In genomic region chr18:70200286-70200685, GRCh38 we compare ENCODE assay signal across 25 cellular contexts.
"Had no signal": no experiment of that assay in that cellular context is flagged by ENCODE, and none has a peak within 500 bp of the region (broad histone marks: within the 10 kb centered on the region; RNA-seq: fewer than 3 reads in every experiment).

No MANE protein-coding gene starts in this region.

- H3K4me3 Mint-ChIP-seq: activated CD4-positive, alpha-beta memory T cell treated with anti-CD3 and anti-CD28 coated beads, Interleukin-2, amount 10 ng/mL, durations not matched to agents 7 days and 5 days; activated CD4-positive, alpha-beta T cell treated with anti-CD3 and anti-CD28 coated beads, Interleukin-2, amount 10 ng/mL, durations not matched to agents 7 days and 5 days; activated naive CD4-positive, alpha-beta T cell treated with anti-CD3 and anti-CD28 coated beads, Interleukin-2, amount 10 ng/mL, durations not matched to agents 7 days and 5 days; activated naive CD8-positive, alpha-beta T cell; activated T-cell treated with anti-CD3 and anti-CD28 coated beads, Interleukin-2, amount 50 U/mL, for 24 hours; activated T-cell treated with anti-CD3 and anti-CD28 coated beads, Interleukin-2, amount 50 U/mL, for 72 hours; WTC11 had no signal

- DNase-seq: activated CD4-positive, alpha-beta memory T cell treated with anti-CD3 and anti-CD28 coated beads, Interleukin-2, amount 10 ng/mL, durations not matched to agents 7 days and 5 days; activated CD4-positive, alpha-beta T cell treated with anti-CD3 and anti-CD28 coated beads for 1 hour; activated CD4-positive, alpha-beta T cell treated with anti-CD3 and anti-CD28 coated beads for 4 hours; activated CD4-positive, alpha-beta T cell treated with anti-CD3 and anti-CD28 coated beads, Interleukin-2, amount 10 ng/mL, durations not matched to agents 7 days and 5 days; activated CD4-positive, alpha-beta T cell treated with anti-CD3 and anti-CD28 coated beads, Interleukin-2, amount 50 U/mL, for 4 hours; activated CD8-positive, alpha-beta memory T cell treated with anti-CD3 and anti-CD28 coated beads, Interleukin-2, amount 50 U/mL, for 48 hours; activated gamma-delta T cell; activated naive CD4-positive, alpha-beta T cell; activated naive CD4-positive, alpha-beta T cell treated with anti-CD3 and anti-CD28 coated beads, Interleukin-2, amount 10 ng/mL, durations not matched to agents 7 days and 5 days; activated T-cell treated with anti-CD3 and anti-CD28 coated beads for 4 hours; activated T-cell treated with anti-CD3 and anti-CD28 coated beads, Interleukin-2, amount 50 U/mL, for 24 hours; activated T-cell treated with anti-CD3 and anti-CD28 coated beads, Interleukin-2, amount 50 U/mL, for 72 hours; amniotic stem cell; central memory CD4-positive, alpha-beta T cell; cerebellar nuclear complex; colonic mucosa; effector CD8-positive, alpha-beta T cell; esophagus squamous epithelium; foreskin melanocyte; heart right ventricle; T-helper 2 cell had no signal

- ATAC-seq: activated T-cell treated with anti-CD3 and anti-CD28 coated beads, Interleukin-2, amount 50 U/mL, for 72 hours; gastroesophageal sphincter; heart right ventricle; WTC11 had no signal

- H3K9me3 Mint-ChIP-seq: activated CD4-positive, alpha-beta memory T cell treated with anti-CD3 and anti-CD28 coated beads, Interleukin-2, amount 10 ng/mL, durations not matched to agents 7 days and 5 days; activated CD4-positive, alpha-beta T cell treated with anti-CD3 and anti-CD28 coated beads, Interleukin-2, amount 10 ng/mL, durations not matched to agents 7 days and 5 days; activated naive CD4-positive, alpha-beta T cell treated with anti-CD3 and anti-CD28 coated beads, Interleukin-2, amount 10 ng/mL, durations not matched to agents 7 days and 5 days; activated T-cell treated with anti-CD3 and anti-CD28 coated beads, Interleukin-2, amount 50 U/mL, for 24 hours; activated T-cell treated with anti-CD3 and anti-CD28 coated beads, Interleukin-2, amount 50 U/mL, for 72 hours; brain; WTC11 had no signal

- H3K27ac Mint-ChIP-seq: activated CD4-positive, alpha-beta memory T cell treated with anti-CD3 and anti-CD28 coated beads, Interleukin-2, amount 10 ng/mL, durations not matched to agents 7 days and 5 days; activated CD4-positive, alpha-beta T cell treated with anti-CD3 and anti-CD28 coated beads, Interleukin-2, amount 10 ng/mL, durations not matched to agents 7 days and 5 days; activated naive CD4-positive, alpha-beta T cell treated with anti-CD3 and anti-CD28 coated beads, Interleukin-2, amount 10 ng/mL, durations not matched to agents 7 days and 5 days; activated naive CD8-positive, alpha-beta T cell; activated T-cell treated with anti-CD3 and anti-CD28 coated beads, Interleukin-2, amount 50 U/mL, for 24 hours; activated T-cell treated with anti-CD3 and anti-CD28 coated beads, Interleukin-2, amount 50 U/mL, for 72 hours; WTC11 had no signal
